In genomic region chr20:13325796-13326340, GRCh38 we compare ENCODE assay signal across 36 cellular contexts.
"Had no signal": no experiment of that assay in that cellular context is flagged by ENCODE, and none has a peak within 500 bp of the region (broad histone marks: within the 10 kb centered on the region; RNA-seq: fewer than 3 reads in every experiment).

No MANE protein-coding gene starts in this region.

- H3K36me3 ChIP-seq: adrenal gland, brain microvascular endothelial cell, cardiac muscle cell had no signal

- ATAC-seq: activated CD8-positive, alpha-beta T cell treated with anti-CD3 and anti-CD28 coated beads for 36 hours; activated naive CD4-positive, alpha-beta T cell treated with anti-CD3 and anti-CD28 coated beads, Interleukin-2, amount 50 U/mL, for 72 hours; activated T-cell treated with anti-CD3 and anti-CD28 coated beads, Interleukin-2, amount 50 U/mL, for 4 hours; activated T-cell treated with anti-CD3 and anti-CD28 coated beads, Interleukin-2, amount 50 U/mL, for 72 hours; activated T-helper 17 cell treated with anti-CD3 and anti-CD28 coated beads, Interleukin-2, amount 50 U/mL, for 72 hours; body of pancreas had no signal

- H3K4me3 ChIP-seq: adrenal gland, body of pancreas, cardiac muscle cell had no signal

- DNase-seq: activated B cell treated with CpG ODN at 0.5 μM for 24 hours; activated CD4-positive, alpha-beta memory T cell treated with anti-CD3 and anti-CD28 coated beads for 36 hours; activated CD4-positive, alpha-beta T cell treated with anti-CD3 and anti-CD28 coated beads for 4 hours; activated CD4-positive, alpha-beta T cell treated with anti-CD3 and anti-CD28 coated beads, Interleukin-2, amount 10 ng/mL, durations not matched to agents 24 days and 14 days; activated CD4-positive, alpha-beta T cell treated with anti-CD3 and anti-CD28 coated beads, Interleukin-2, amount 50 U/mL, for 1 hour; activated CD4-positive, alpha-beta T cell treated with anti-CD3 and anti-CD28 coated beads, Interleukin-2, amount 50 U/mL, for 4 hours; activated CD4-positive, CD25-positive, alpha-beta regulatory T cell treated with anti-CD3 and anti-CD28 coated beads, Interleukin-2, amount 50 U/mL, for 72 hours; activated CD8-positive, alpha-beta memory T cell treated with anti-CD3 and anti-CD28 coated beads, Interleukin-2, amount 50 U/mL, for 4 hours; activated CD8-positive, alpha-beta T cell treated with anti-CD3 and anti-CD28 coated beads for 36 hours; activated effector memory CD4-positive, alpha-beta T cell treated with anti-CD3 and anti-CD28 coated beads, Interleukin-2, amount 50 U/mL, for 16 hours; activated gamma-delta T cell treated with Interleukin-2 at 50 U/mL for 16 hours; activated naive CD4-positive, alpha-beta T cell; activated naive CD4-positive, alpha-beta T cell treated with anti-CD3 and anti-CD28 coated beads for 36 hours; activated naive CD4-positive, alpha-beta T cell treated with anti-CD3 and anti-CD28 coated beads, Interleukin-2, amount 50 U/mL, for 16 hours; activated naive CD8-positive, alpha-beta T cell treated with anti-CD3 and anti-CD28 coated beads, Interleukin-2, amount 10 ng/mL, durations not matched to agents 7 days and 5 days; activated T-cell treated with anti-CD3 and anti-CD28 coated beads for 4 hours; activated T-cell treated with anti-CD3 and anti-CD28 coated beads, Interleukin-2, amount 50 U/mL, for 1 hour; activated T-cell treated with anti-CD3 and anti-CD28 coated beads, Interleukin-2, amount 50 U/mL, for 4 hours; activated T-cell treated with anti-CD3 and anti-CD28 coated beads, Interleukin-2, amount 50 U/mL, for 72 hours; adrenal gland; amniotic stem cell; aorta; body of pancreas; brain microvascular endothelial cell; caudate nucleus; cerebellar nuclear complex; T-helper 1 cell; T-helper 2 cell; T-helper 9 cell had no signal

- H3K4me1 ChIP-seq: adrenal gland, body of pancreas had no signal

- H3K27me3 ChIP-seq: adrenal gland, body of pancreas, brain microvascular endothelial cell, cardiac muscle cell had no signal

- H3K9me3 ChIP-seq: adrenal gland had no signal

- FAIRE-seq: astrocyte, bronchial epithelial cell, TTC549 had no signal

- H3K27ac ChIP-seq: adrenal gland, body of pancreas, brain microvascular endothelial cell, cardiac muscle cell, VCaP had no signal
